ENCODE assay signal across 31 cellular contexts in the genomic region with DNA sequence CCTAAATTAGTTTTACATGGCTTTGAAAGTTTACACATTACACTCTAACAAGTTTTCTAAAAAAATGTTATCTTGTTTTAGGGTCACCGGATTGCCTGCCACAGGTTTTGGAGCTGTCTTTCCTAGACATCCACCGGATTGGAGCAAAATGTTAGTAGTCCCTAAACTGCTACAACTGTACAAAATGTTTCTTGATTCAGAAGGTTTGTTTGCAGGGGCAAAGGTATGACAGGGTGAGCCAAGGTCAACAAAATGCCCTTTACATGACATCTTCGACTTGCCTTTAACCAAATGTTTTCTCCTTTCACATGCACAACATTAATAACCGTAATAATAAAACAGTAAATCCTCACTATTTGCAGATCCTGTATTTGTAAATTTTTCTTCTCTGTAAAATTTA. TPM values are rescaled to one million over a fixed set of nuclear protein-coding genes. Genes with fewer than 3 reads are reported as not detected.
"Had no signal": no experiment of that assay in that cellular context is flagged by ENCODE, and none has a peak within 500 bp of the region (broad histone marks: within the 10 kb centered on the region; RNA-seq: fewer than 3 reads in every experiment).

No MANE protein-coding gene starts in this region.

- H3K27ac ChIP-seq: neutrophil, parathyroid adenoma, psoas muscle, skin epidermis, spleen, suprapubic skin, testis, tibial artery, transverse colon, upper lobe of right lung, uterus had no signal

- H3K36me3 ChIP-seq: neutrophil, spleen, suprapubic skin, tibial artery, transverse colon, upper lobe of right lung, uterus had no signal

- H3K27me3 ChIP-seq: neutrophil, spleen, suprapubic skin, testis, tibial artery, transverse colon, upper lobe of right lung, uterus had no signal

- H3K9me3 ChIP-seq: neutrophil, psoas muscle, testis, tibial artery, transverse colon, upper lobe of right lung, uterus had no signal

- H3K4me3 ChIP-seq: psoas muscle, skin epidermis, smooth muscle cell, spleen, suprapubic skin, testis, tibial artery, transverse colon, upper lobe of right lung, uterus had no signal

- H2AFZ ChIP-seq: parathyroid adenoma had no signal

- H3K9ac ChIP-seq: parathyroid adenoma had no signal

- ATAC-seq: naive thymus-derived CD8-positive, alpha-beta T cell; natural killer cell treated with Interleukin-12 subunit alpha and Interleukin-12 subunit beta and Interleukin-15 and Interleukin-18, amount 100 ng/mL, for 72 hours; psoas muscle; right cardiac atrium; sciatic nerve; stimulated activated memory B cell treated with anti-CD40 and anti-IgM and Interleukin-4, amounts not matched to agents 10 μg/mL and 1 μg/mL and 100 μg/mL, for 72 hours; stimulated activated naive CD8-positive, alpha-beta T cell treated with anti-CD3 and anti-CD28 coated beads, Interleukin-15, amount 100 ng/mL, for 72 hours; stimulated activated naive CD8-positive, alpha-beta T cell treated with anti-CD3 and anti-CD28 coated beads, Interleukin-15, Interleukin-2, amounts not matched to agents 100 U/mL and 50 U/mL, for 24 hours; upper lobe of right lung had no signal

- H3K4me2 ChIP-seq: smooth muscle cell had no signal

- H3K4me1 ChIP-seq: parathyroid adenoma, psoas muscle, spleen, suprapubic skin, testis, tibial artery, transverse colon, upper lobe of right lung, uterus had no signal

- DNase-seq: naive thymus-derived CD8-positive, alpha-beta T cell; nephron progenitor cell; nucleus accumbens; posterior cingulate gyrus; psoas muscle; right cardiac atrium; spleen; stimulated activated CD4-positive, alpha-beta T cell treated with anti-CD3 and anti-CD28 coated beads, Interleukin-12 subunit alpha, Interleukin-12 subunit beta, amount 100 ng/mL, for 4 hours; stimulated activated CD4-positive, alpha-beta T cell treated with anti-CD3 and anti-CD28 coated beads, Interleukin-1b, Interleukin-23, amount 100 ng/mL, for 48 hours; stimulated activated CD4-positive, alpha-beta T cell treated with anti-CD3 and anti-CD28 coated beads, Interleukin-4, amount 100 ng/mL, for 1 hour; stimulated activated CD4-positive, alpha-beta T cell treated with anti-CD3 and anti-CD28 coated beads, Interleukin-4, amount 100 ng/mL, for 4 hours; stimulated activated CD8-positive, alpha-beta memory T cell treated with anti-CD3 and anti-CD28 coated beads, Interleukin-4, amount 100 ng/mL, for 48 hours; stimulated activated naive CD4-positive, alpha-beta T cell; stimulated activated naive CD8-positive, alpha-beta T cell treated with anti-CD3 and anti-CD28 coated beads, Interleukin-15, amount 100 ng/mL, for 72 hours; stimulated activated naive CD8-positive, alpha-beta T cell treated with anti-CD3 and anti-CD28 coated beads, Interleukin-15, Interleukin-2, amounts not matched to agents 100 U/mL and 50 U/mL, for 24 hours; testis; tibial artery; transverse colon; upper lobe of right lung; uterus had no signal

RNA-seq across cellular contexts. Expression of a gene that starts 37.2 kb away (rescaled TPM):
- total RNA-seq: natural killer cell treated with Interleukin-12 subunit alpha and Interleukin-12 subunit beta and Interleukin-15 and Interleukin-18, amount 100 ng/mL, for 72 hours; omental fat pad; osteocyte; right cardiac atrium; sciatic nerve; smooth muscle cell; spleen; suprapubic skin; upper lobe of right lung; urinary bladder had no signal
- polyA plus RNA-seq: right cardiac atrium, smooth muscle cell, spleen, urinary bladder had no signal
